ENCODE assay signal across 10 cellular contexts in the genomic region with DNA sequence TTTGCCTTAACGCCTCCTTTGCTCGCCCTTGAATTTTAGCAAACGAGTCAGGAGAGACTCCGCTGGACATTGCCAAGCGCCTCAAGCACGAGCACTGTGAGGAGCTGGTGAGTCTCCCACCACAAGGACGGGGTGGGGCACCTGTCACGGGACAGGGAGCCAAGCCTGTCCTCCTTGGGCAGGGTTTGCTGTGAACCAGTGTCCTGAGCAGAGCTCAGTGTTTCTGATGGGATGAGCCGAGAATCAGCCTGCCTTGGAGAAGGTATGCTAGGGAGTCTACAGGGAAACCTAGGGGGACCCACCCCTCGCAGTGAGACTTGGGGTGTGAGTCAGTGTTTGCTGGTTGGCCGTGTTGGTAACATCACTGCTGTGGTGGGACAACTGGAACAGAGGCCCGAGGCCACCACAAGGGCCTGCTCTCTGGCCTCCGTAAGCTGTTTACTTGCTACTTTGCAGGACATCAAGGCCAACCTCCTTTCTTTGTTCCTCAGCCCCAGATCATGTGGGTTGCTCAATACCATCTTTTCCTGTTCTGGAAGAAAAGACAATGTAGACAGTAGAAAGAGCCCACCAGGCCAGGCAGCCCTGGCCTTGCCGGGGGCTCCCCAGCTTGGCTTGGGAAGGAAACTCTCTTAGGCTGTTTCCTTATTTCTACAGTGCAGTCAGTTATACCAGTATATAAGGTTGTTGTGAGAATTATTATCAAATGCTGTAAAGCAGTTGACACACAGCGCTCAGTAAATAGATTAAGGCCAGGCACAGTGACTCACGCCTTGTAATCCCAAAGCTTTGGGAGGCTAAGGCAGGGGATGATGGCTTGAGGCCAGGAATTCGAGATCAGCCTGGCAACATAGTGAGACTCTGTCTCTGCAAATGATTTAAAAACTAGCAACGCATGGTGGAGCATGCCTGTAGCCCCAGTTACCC. TPM values are rescaled to one million over a fixed set of nuclear protein-coding genes. Genes with fewer than 3 reads are reported as not detected.
DNase-seq lines count a peak whose midpoint lies in the region; ATAC-seq, FAIRE-seq and TF ChIP-seq lines count a peak whose summit lies in the region.
"Had no signal": no experiment of that assay in that cellular context is flagged by ENCODE, and none has a peak within 500 bp of the region (broad histone marks: within the 10 kb centered on the region; RNA-seq: fewer than 3 reads in every experiment).

No MANE protein-coding gene starts in this region.

- peak; percentile 31 to 58; a peak in 1 of 5 replicates for TF ChIP-seq EP300 in A549 (IDR thresholded peaks at IDR 0.05)

- H3K9me3 Mint-ChIP-seq in mesothelial cell of epicardium (no peaks in the 10 kb centered on the region), natural killer cell (no peaks in the 10 kb centered on the region)

- intact Hi-C loops in natural killer cell (cut with micrococcal nuclease) = no loop called here

- H3K9me3 ChIP-seq in A549 (no peaks in the 10 kb centered on the region), duodenal mucosa (ENCODE audit: control insufficient read depth in 1 of 2, low read length in 2 of 2) (no peaks in the 10 kb centered on the region)

- H3K27me3 Mint-ChIP-seq in mesothelial cell of epicardium (ENCODE audit: low read depth) (no peaks in the 10 kb centered on the region), natural killer cell (ENCODE audit: low read depth in 2 of 2) (no peaks in the 10 kb centered on the region)
- H3K27me3 Mint-ChIP-seq: progenitor cell of endocrine pancreas had no signal

- TF ChIP-seq POLR2A in A549 (IDR thresholded peaks at IDR 0.05; ENCODE audit: low read length) (no peak; the same call in 1 of the 2 replicates), NB4 (IDR thresholded peaks at IDR 0.05; ENCODE audit: extremely low read depth, insufficient read length) (no peak)

- no peak for TF ChIP-seq CTCF in A549 (IDR thresholded peaks at IDR 0.05)
- TF ChIP-seq CTCF in NB4 (IDR thresholded peaks at IDR 0.05; ENCODE audit: low read depth, low read length) = no peak
- TF ChIP-seq CTCF in mesothelial cell of epicardium (IDR thresholded peaks at IDR 0.05; ENCODE audit: unreplicated experiment) = no peak
- no peak for TF ChIP-seq CTCF in natural killer cell (IDR thresholded peaks at IDR 0.05)

- WGBS in A549 (ENCODE audit: missing lambda C conversion rate) = 22% methylated on average over 15 of the region's 18 CpGs

- peak overlapping the region; percentile 20 for H3K4me3 ChIP-seq in A549
- H3K4me3 ChIP-seq in NB4 (ENCODE audit: low read depth, low read length) = no peak overlapping the region
- no peak overlapping the region for H3K4me3 ChIP-seq in duodenal mucosa (ENCODE audit: low read depth in 1 of 2, low read length in 2 of 2)

- peak in 1 of 2 experiments; percentile 27; a peak in 3 of 5 replicates for TF ChIP-seq RAD21 in A549 (conservative IDR thresholded peaks at IDR 0.05 in 1 of 2, IDR thresholded peaks at IDR 0.05 in 1 of 2)

- ATAC-seq in A549 (peak; percentile 81 to 87), natural killer cell (no peak), HG03442 (IDR thresholded peaks at IDR 0.05; ENCODE audit: unreplicated experiment) (no peak), GM18907 (IDR thresholded peaks at IDR 0.05; ENCODE audit: unreplicated experiment) (no peak)

- H3K27ac ChIP-seq in A549 (peak overlapping the region; percentile 92 to 96), duodenal mucosa (ENCODE audit: low read depth, low read length) (peak overlapping the region; percentile 62)

- H3K4me3 Mint-ChIP-seq in mesothelial cell of epicardium = no peak overlapping the region
- no peak overlapping the region for H3K4me3 Mint-ChIP-seq in natural killer cell

- POLR2A ChIA-PET in A549 (lab: Yijun Ruan, JAX) = interaction anchor here (0.5 to 1.2 kb wide), 6 partner anchors 42 to 241 kb away, joined by 3 to 12 read pairs (median 3); partner anchors contain the start of genes CPSF3 and ITGB1BP1

- DNase-seq in A549 (ENCODE audit: low read depth in 1 of 2, low spot score in 1 of 2) (peak; percentile 79 to 91), NB4 (ENCODE audit: low read depth) (peak; percentile 39), mesothelial cell of epicardium (ENCODE audit: low spot score in 2 of 2, unreplicated experiment in 2 of 2) (no peak), NOMO-1 treated with DMSO at 0.1 percent for 48 hours (lab: John Stamatoyannopoulos, UW; ENCODE audit: unreplicated experiment) (no peak), natural killer cell (no peak)

- H3K36me3 ChIP-seq in duodenal mucosa (ENCODE audit: control insufficient read depth in 1 of 2, insufficient read depth in 2 of 2, low read length in 2 of 2) = peaks cover 24 to 58% of the 10 kb centered on the region in 2 donors

- no peak overlapping the region for H3K9ac ChIP-seq in duodenal mucosa (ENCODE audit: low read depth in 1 of 2, low read length in 2 of 2)

- peak overlapping the region; percentile 53 for H3K27ac Mint-ChIP-seq in mesothelial cell of epicardium
- no peak overlapping the region for H3K27ac Mint-ChIP-seq in natural killer cell
- H3K27ac Mint-ChIP-seq: progenitor cell of endocrine pancreas had no signal

- H3K36me3 Mint-ChIP-seq in mesothelial cell of epicardium = peaks cover 27% of the 10 kb centered on the region
- no peaks in the 10 kb centered on the region for H3K36me3 Mint-ChIP-seq in natural killer cell

- CTCF ChIA-PET in A549 (lab: Yijun Ruan, JAX) = interaction anchor here (0.8 to 3.5 kb wide), 12 partner anchors 10 to 240 kb away, joined by 3 to 25 read pairs (median 4); partner anchors contain the start of genes CPSF3 and ITGB1BP1

- no peaks in the 10 kb centered on the region for H3K27me3 ChIP-seq in duodenal mucosa (ENCODE audit: control insufficient read depth in 1 of 2, insufficient read depth in 2 of 2, low read length in 2 of 2)

- peak overlapping the region; percentile 88 for H3K4me2 ChIP-seq in A549

- H3K4me1 Mint-ChIP-seq in mesothelial cell of epicardium (peaks cover 4% of the 10 kb centered on the region), natural killer cell (no peaks in the 10 kb centered on the region)

- FAIRE-seq in A549 (lab: Jason Lieb, UNC) = peak; percentile 99
- FAIRE-seq: A204.1 had no signal

- H3K4me1 ChIP-seq in A549 = peaks cover 68% of the 10 kb centered on the region
- peaks cover 0 to 10% of the 10 kb centered on the region in 2 donors for H3K4me1 ChIP-seq in duodenal mucosa (ENCODE audit: control insufficient read depth in 1 of 2, insufficient read depth in 2 of 2, low read length in 2 of 2)

TF ChIP-seq in A549, 52 proteins besides CTCF, POLR2A, EP300 and RAD21 (continues in another document):
- TF ChIP-seq RFX5 (IDR thresholded peaks at IDR 0.05) (no peak), HES2 (IDR thresholded peaks at IDR 0.05) (no peak), JUNB (IDR thresholded peaks at IDR 0.05) (peak; percentile 92), HDAC2 (IDR thresholded peaks at IDR 0.05) (no peak), CEBPB (IDR thresholded peaks at IDR 0.05) (peak; percentile 88 to 93), HOXB13 (CRISPR knock-in tag; IDR thresholded peaks at IDR 0.05; ENCODE audit: low read depth) (0 out of 2 replicates have a peak, but pooled peaks have one; percentile 39), ATOH8 (CRISPR knock-in tag; IDR thresholded peaks at IDR 0.05; ENCODE audit: low read depth) (no peak), FOSL2 (IDR thresholded peaks at IDR 0.05) (peak; percentile 94), FOSL2 (CRISPR knock-in tag; IDR thresholded peaks at IDR 0.05) (peak; percentile 93), TP53 (CRISPR knock-in tag; IDR thresholded peaks at IDR 0.05) (no peak), NFE2L2 (conservative IDR thresholded peaks at IDR 0.05; ENCODE audit: low read length) (no peak), CBX8 (IDR thresholded peaks at IDR 0.05) (no peak)
- TF ChIP-seq, protein P1, sequence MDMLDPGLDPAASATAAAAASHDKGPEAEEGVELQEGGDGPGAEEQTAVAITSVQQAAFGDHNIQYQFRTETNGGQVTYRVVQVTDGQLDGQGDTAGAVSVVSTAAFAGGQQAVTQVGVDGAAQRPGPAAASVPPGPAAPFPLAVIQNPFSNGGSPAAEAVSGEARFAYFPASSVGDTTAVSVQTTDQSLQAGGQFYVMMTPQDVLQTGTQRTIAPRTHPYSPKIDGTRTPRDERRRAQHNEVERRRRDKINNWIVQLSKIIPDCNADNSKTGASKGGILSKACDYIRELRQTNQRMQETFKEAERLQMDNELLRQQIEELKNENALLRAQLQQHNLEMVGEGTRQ (IDR thresholded peaks at IDR 0.05) = no peak

RNA-seq across cellular contexts. Expression of gene ITGB1BP1, which starts 42.4 kb away (rescaled TPM):
- polyA plus RNA-seq in A549 (2011; rRNA removed) (136 and 144 TPM in 2 replicates), A549 (2017; fragmentation: RNase III; extraction: RNeasy Plus Mini Kit Qiagen cat#74134 plus additional on column Dnase treatment) (99.3 to 112 TPM (median 101 TPM) in 3 replicates)
- polyA plus RNA-seq in A549 (2012; cell fraction: cytosol; rRNA removed) = 66.2 and 68.2 TPM in 2 replicates
- 22.0 and 29.6 TPM in 2 replicates for polyA plus RNA-seq in A549 (2012; cell fraction: nucleus; rRNA removed)
- 17.4 and 18.0 TPM in 2 replicates for polyA minus RNA-seq in A549 (2011; rRNA and poly(A)+ RNA removed)
- total RNA-seq in mesothelial cell of epicardium (35.9 to 39.8 TPM (median 38.0 TPM) in 3 replicates), natural killer cell (100 to 1,000 TPM in 1 of 3 donors, 10 to 100 TPM in 2; 66.9 to 114 (median 91.7) TPM)

RNA-seq across cellular contexts. Expression of gene CPSF3, which starts 42.5 kb away (rescaled TPM):
- polyA plus RNA-seq in A549 (2011; rRNA removed) (76.7 and 77.2 TPM in 2 replicates), A549 (2017; fragmentation: RNase III; extraction: RNeasy Plus Mini Kit Qiagen cat#74134 plus additional on column Dnase treatment) (63.4 to 65.0 TPM (median 63.6 TPM) in 3 replicates)
- 22.6 and 26.8 TPM in 2 replicates for polyA plus RNA-seq in A549 (2012; cell fraction: cytosol; rRNA removed)
- polyA plus RNA-seq in A549 (2012; cell fraction: nucleus; rRNA removed) = 14.2 and 24.4 TPM in 2 replicates
- 48.5 and 52.2 TPM in 2 replicates for polyA minus RNA-seq in A549 (2011; rRNA and poly(A)+ RNA removed)
- total RNA-seq in mesothelial cell of epicardium (44.9 to 47.3 TPM (median 45.1 TPM) in 3 replicates), natural killer cell (10 to 100 TPM; 28.4 to 30.7 (median 28.7) TPM)

Comparison
In these comparisons a context has a peak if more than half of its experiments do, and no peak if none do; other contexts are left out.
1. ATAC-seq: peak in A549 (2 of 2); none in natural killer cell (0 of 3), HG03442 (single experiment) and GM18907 (single experiment).
2. DNase-seq: peak in A549 (2 of 2) and NB4 (single experiment); none in mesothelial cell of epicardium (0 of 2), NOMO-1 treated with DMSO at 0.1 percent for 48 hours (single experiment) and natural killer cell (single experiment).